ENCODE assay signal across 29 cellular contexts in the genomic region with DNA sequence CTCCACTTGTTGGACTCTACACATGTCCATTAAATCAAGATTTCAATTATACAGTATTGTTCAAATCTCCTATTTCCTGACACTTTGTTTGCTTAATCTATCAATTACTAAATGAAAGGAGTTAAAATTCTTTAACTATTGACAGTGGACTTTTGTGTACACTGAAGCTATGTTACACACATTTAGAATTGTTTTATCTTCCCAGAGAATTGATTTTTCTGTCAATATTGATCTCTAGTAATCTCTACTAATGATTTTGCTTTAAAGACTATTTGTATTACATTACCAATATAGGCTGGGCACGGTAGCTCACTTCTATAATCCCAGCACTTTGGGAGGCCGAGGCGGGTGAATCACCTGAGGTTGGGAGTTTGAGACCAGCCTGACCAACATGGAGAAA.
"Had no signal": no experiment of that assay in that cellular context is flagged by ENCODE, and none has a peak within 500 bp of the region (broad histone marks: within the 10 kb centered on the region; RNA-seq: fewer than 3 reads in every experiment).

No MANE protein-coding gene starts in this region.

- H3K36me3 ChIP-seq: suprapubic skin, thoracic aorta, thyroid gland, transverse colon, upper lobe of left lung, upper lobe of right lung, uterus, vagina had no signal

- H3K27ac Mint-ChIP-seq: stimulated activated effector memory CD8-positive, alpha-beta T cell treated with anti-CD3 and anti-CD28 coated beads, Interleukin-12 subunit alpha, Interleukin-12 subunit beta, amount 100 ng/mL, for 72 hours; stimulated activated memory B cell treated with anti-CD40 and anti-IgM and Interleukin-4, amounts not matched to agents 10 μg/mL and 1 μg/mL and 100 μg/mL, for 72 hours; stimulated activated naive B cell treated with anti-CD40 and anti-IgM and Interleukin-4, amounts not matched to agents 10 μg/mL and 1 μg/mL and 100 μg/mL, for 72 hours; stimulated activated naive CD8-positive, alpha-beta T cell treated with anti-CD3 and anti-CD28 coated beads, Interleukin-15, Interleukin-2, amounts not matched to agents 100 ng/mL and 50 ng/mL, for 24 hours; type B pancreatic cell had no signal

- H3K4me1 ChIP-seq: stomach, suprapubic skin, testis, thyroid gland, tibial artery, tibial nerve, transverse colon, upper lobe of left lung, upper lobe of right lung, uterus, vagina had no signal

- H3K4me3 ChIP-seq: stomach, suprapubic skin, testis, thoracic aorta, thyroid gland, tibial artery, tibial nerve, transverse colon, upper lobe of left lung, upper lobe of right lung, uterus, vagina had no signal

- H3K4me1 Mint-ChIP-seq: stimulated activated effector memory CD8-positive, alpha-beta T cell treated with anti-CD3 and anti-CD28 coated beads, Interleukin-12 subunit alpha, Interleukin-12 subunit beta, amount 100 ng/mL, for 72 hours; stimulated activated memory B cell treated with anti-CD40 and anti-IgM and Interleukin-4, amounts not matched to agents 10 μg/mL and 1 μg/mL and 100 μg/mL, for 72 hours; stimulated activated naive B cell treated with anti-CD40 and anti-IgM and Interleukin-4, amounts not matched to agents 10 μg/mL and 1 μg/mL and 100 μg/mL, for 72 hours; stimulated activated naive CD8-positive, alpha-beta T cell treated with anti-CD3 and anti-CD28 coated beads, Interleukin-15, amount 100 ng/mL, for 72 hours had no signal

- H3K27ac ChIP-seq: stomach, suprapubic skin, testis, thoracic aorta, thyroid gland, tibial artery, tibial nerve, transverse colon, upper lobe of left lung, upper lobe of right lung, uterus, vagina had no signal

- H3K9me3 Mint-ChIP-seq: type B pancreatic cell had no signal

- H3K9me3 ChIP-seq: testis, thyroid gland, upper lobe of right lung, uterus, vagina had no signal

- H3K4me3 Mint-ChIP-seq: stimulated activated effector memory CD8-positive, alpha-beta T cell treated with anti-CD3 and anti-CD28 coated beads, Interleukin-12 subunit alpha, Interleukin-12 subunit beta, amount 100 ng/mL, for 72 hours; stimulated activated memory B cell treated with anti-CD40 and anti-IgM and Interleukin-4, amounts not matched to agents 10 μg/mL and 1 μg/mL and 100 μg/mL, for 72 hours; stimulated activated naive B cell treated with anti-CD40 and anti-IgM and Interleukin-4, amounts not matched to agents 10 μg/mL and 1 μg/mL and 100 μg/mL, for 72 hours; stimulated activated naive CD8-positive, alpha-beta T cell treated with anti-CD3 and anti-CD28 coated beads, Interleukin-15, amount 100 ng/mL, for 72 hours; stimulated activated naive CD8-positive, alpha-beta T cell treated with anti-CD3 and anti-CD28 coated beads, Interleukin-15, Interleukin-2, amounts not matched to agents 100 ng/mL and 50 ng/mL, for 24 hours; type B pancreatic cell had no signal

- FAIRE-seq: urothelium cell line had no signal

- H3K36me3 Mint-ChIP-seq: stimulated activated effector memory CD8-positive, alpha-beta T cell treated with anti-CD3 and anti-CD28 coated beads, Interleukin-12 subunit alpha, Interleukin-12 subunit beta, amount 100 ng/mL, for 72 hours had no signal

- ATAC-seq: stimulated activated effector memory CD8-positive, alpha-beta T cell treated with anti-CD3 and anti-CD28 coated beads, Interleukin-12 subunit alpha, Interleukin-12 subunit beta, amount 100 ng/mL, for 72 hours; stimulated activated memory B cell treated with anti-CD40 and anti-IgM and Interleukin-4, amounts not matched to agents 10 μg/mL and 1 μg/mL and 100 μg/mL, for 72 hours; stimulated activated naive B cell treated with anti-CD40 and anti-IgM and Interleukin-4, amounts not matched to agents 10 μg/mL and 1 μg/mL and 100 μg/mL, for 72 hours; stimulated activated naive CD8-positive, alpha-beta T cell treated with anti-CD3 and anti-CD28 coated beads, Interleukin-15, amount 100 ng/mL, for 72 hours; stimulated activated naive CD8-positive, alpha-beta T cell treated with anti-CD3 and anti-CD28 coated beads, Interleukin-15, Interleukin-2, amounts not matched to agents 100 U/mL and 50 U/mL, for 24 hours; upper lobe of right lung had no signal

- H3K27me3 Mint-ChIP-seq: stimulated activated memory B cell treated with anti-CD40 and anti-IgM and Interleukin-4, amounts not matched to agents 10 μg/mL and 1 μg/mL and 100 μg/mL, for 72 hours; stimulated activated naive B cell treated with anti-CD40 and anti-IgM and Interleukin-4, amounts not matched to agents 10 μg/mL and 1 μg/mL and 100 μg/mL, for 72 hours; stimulated activated naive CD8-positive, alpha-beta T cell treated with anti-CD3 and anti-CD28 coated beads, Interleukin-15, amount 100 ng/mL, for 72 hours; stimulated activated naive CD8-positive, alpha-beta T cell treated with anti-CD3 and anti-CD28 coated beads, Interleukin-15, Interleukin-2, amounts not matched to agents 100 ng/mL and 50 ng/mL, for 24 hours; type B pancreatic cell had no signal

- H3K27me3 ChIP-seq: stomach, suprapubic skin, testis, thyroid gland, tibial artery, tibial nerve, transverse colon, upper lobe of left lung, upper lobe of right lung, uterus, vagina had no signal

- DNase-seq: stimulated activated CD4-positive, alpha-beta T cell treated with anti-CD3 and anti-CD28 coated beads, Interleukin-2, amount 100 ng/mL, for 48 hours; stimulated activated CD4-positive, alpha-beta T cell treated with anti-CD3 and anti-CD28 coated beads, Interleukin-4, amount 100 ng/mL, for 1 hour; stimulated activated CD4-positive, alpha-beta T cell treated with anti-CD3 and anti-CD28 coated beads, Interleukin-4, amount 100 ng/mL, for 24 hours; stimulated activated CD4-positive, alpha-beta T cell treated with anti-CD3 and anti-CD28 coated beads, Interleukin-4, amount 100 ng/mL, for 4 hours; stimulated activated CD8-positive, alpha-beta memory T cell treated with anti-CD3 and anti-CD28 coated beads, Interleukin-4, amount 100 ng/mL, for 48 hours; stimulated activated naive B cell treated with anti-CD40 and anti-IgM and Interleukin-4, amounts not matched to agents 10 μg/mL and 1 μg/mL and 100 μg/mL, for 72 hours; stimulated activated naive CD4-positive, alpha-beta T cell; stimulated activated naive CD4-positive, alpha-beta T cell treated with Interleukin-2 at 50 U/mL for 16 hours; stimulated activated naive CD8-positive, alpha-beta T cell treated with anti-CD3 and anti-CD28 coated beads, Interleukin-15, amount 100 ng/mL, for 72 hours; stimulated activated naive CD8-positive, alpha-beta T cell treated with anti-CD3 and anti-CD28 coated beads, Interleukin-15, Interleukin-2, amounts not matched to agents 100 U/mL and 50 U/mL, for 24 hours; stomach; substantia nigra; testis; thyroid gland; tibial artery; transverse colon; trophoblast cell; upper lobe of left lung; upper lobe of right lung; uterus had no signal
